Comparison of ENCODE assay signal across 1 cellular context in genomic region chr2:134275058-134275862, GRCh38.
TF ChIP-seq lines count a peak whose summit lies in the region.

No MANE protein-coding gene starts in this region.

TF ChIP-seq in GM12878, 131 proteins besides CTCF, POLR2A, EP300 and RAD21 (continued from another document):
- TF ChIP-seq CUX1 (IDR thresholded peaks at IDR 0.05; ENCODE audit: insufficient replicate concordance, low read depth, low read length) (peak; percentile 82), ELK1 (IDR thresholded peaks at IDR 0.05; ENCODE audit: low read depth, low read length) (no peak), YBX1 (IDR thresholded peaks at IDR 0.05) (peak; percentile 81; the same call in 1 of the 2 replicates), NKRF (conservative IDR thresholded peaks at IDR 0.05) (no peak), PBX3 (IDR thresholded peaks at IDR 0.05; ENCODE audit: insufficient replicate concordance, low read depth, low read length) (peak; percentile 86), BMI1 (IDR thresholded peaks at IDR 0.05; ENCODE audit: borderline replicate concordance) (peak; percentile 86), IRF5 (IDR thresholded peaks at IDR 0.05; ENCODE audit: borderline replicate concordance) (no peak)
